20 cellular contexts compared by ENCODE assay signal in the genomic region with DNA sequence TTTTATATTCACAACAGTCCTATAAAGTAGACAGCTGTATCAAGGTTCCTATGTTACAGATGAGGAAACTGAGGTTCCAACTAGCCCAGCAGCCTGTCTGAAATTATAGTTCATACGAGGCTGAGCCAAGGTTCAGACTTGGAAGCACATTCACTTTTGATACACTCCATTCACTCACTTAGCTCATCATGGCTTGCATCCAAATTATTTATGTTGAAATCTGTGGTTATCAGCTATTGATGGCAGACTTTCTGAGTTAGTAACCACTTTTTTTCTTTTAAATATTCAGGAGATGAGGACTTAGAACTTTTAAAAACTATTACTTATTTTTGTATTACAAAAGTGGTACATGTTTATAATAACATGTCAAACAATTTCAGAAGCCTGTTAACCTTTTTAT.
DNase-seq lines count a peak whose midpoint lies in the region; ATAC-seq, FAIRE-seq and TF ChIP-seq lines count a peak whose summit lies in the region.
"Had no signal": no experiment of that assay in that cellular context is flagged by ENCODE, and none has a peak within 500 bp of the region (broad histone marks: within the 10 kb centered on the region; RNA-seq: fewer than 3 reads in every experiment).

No MANE protein-coding gene starts in this region.

- no peak for ATAC-seq in GM19324 (IDR thresholded peaks at IDR 0.05; ENCODE audit: low FRiP score, unreplicated experiment)

- H3K4me3 ChIP-seq in bronchial epithelial cell (ENCODE audit: low read depth, low read length) = no peak overlapping the region
- H3K4me3 ChIP-seq in fibroblast of mammary gland (ENCODE audit: control insufficient read depth, low read depth, low read length) = no peak overlapping the region
- H3K4me3 ChIP-seq: BLaER1 had no signal

- H3K27me3 ChIP-seq in bronchial epithelial cell (ENCODE audit: control insufficient read depth, insufficient read depth, low read length) = no peaks in the 10 kb centered on the region
- H3K27me3 ChIP-seq: BLaER1 had no signal

- no peak for FAIRE-seq in bronchial epithelial cell (lab: Jason Lieb, UNC)
- FAIRE-seq: A204.1, GM12892, GM18507 had no signal

- no peak for TF ChIP-seq CTCF in bronchial epithelial cell (IDR thresholded peaks at IDR 0.05; ENCODE audit: insufficient read depth, low read length, severe bottlenecking)
- TF ChIP-seq CTCF in fibroblast of mammary gland (conservative IDR thresholded peaks at IDR 0.05; ENCODE audit: control insufficient read depth, insufficient read depth, low read depth, low read length) = no peak

- no peaks in the 10 kb centered on the region for H3K36me3 ChIP-seq in bronchial epithelial cell (ENCODE audit: control insufficient read depth, insufficient read depth, low read length)
- H3K36me3 ChIP-seq: BLaER1 had no signal

- DNase-seq in HCEC 1CT (peak; percentile 43), bronchial epithelial cell (ENCODE audit: low read depth) (peak; percentile 29), fibroblast of mammary gland (ENCODE audit: low read depth) (peak; percentile 90), renal cortical epithelial cell (ENCODE audit: low read depth) (peak; percentile 50), SKM-1 treated with dmso at 0.1 percent for 144 hours (lab: John Stamatoyannopoulos, UW; ENCODE audit: unreplicated experiment) (no peak), NCI-H2171 (lab: John Stamatoyannopoulos, UW) (no peak), MV-4-11 (lab: John Stamatoyannopoulos, UW) (no peak)
- DNase-seq: ACHN; AML-193; CD4-positive, alpha-beta memory T cell; DMS153; DMS79; GDM1; GOT3; H7 had no signal

Comparison
In these comparisons a context has a peak if more than half of its experiments do, and no peak if none do; other contexts are left out.
1. DNase-seq: peak in HCEC 1CT (single experiment), bronchial epithelial cell (single experiment), fibroblast of mammary gland (single experiment) and renal cortical epithelial cell (single experiment); none in SKM-1 treated with dmso at 0.1 percent for 144 hours (single experiment), NCI-H2171 (single experiment) and MV-4-11 (single experiment).